ENCODE assay signal across 3 cellular contexts in genomic region chr6:151211075-151211474, GRCh38.
TF ChIP-seq lines count a peak whose summit lies in the region.

No MANE protein-coding gene starts in this region.

TF ChIP-seq in HCT116, 20 proteins besides CTCF, POLR2A, EP300 and RAD21:
- TF ChIP-seq CBX3 (IDR thresholded peaks at IDR 0.05; ENCODE audit: low read depth) (0 out of 2 replicates have a peak, but pooled peaks have one; percentile 20), EGR1 (IDR thresholded peaks at IDR 0.05; ENCODE audit: low read depth) (no peak)

TF ChIP-seq in HEK293, 187 proteins besides CTCF, POLR2A, EP300 and RAD21 (continues in another document):
- TF ChIP-seq ZNF221 (tag by site-specific recombination; IDR thresholded peaks at IDR 0.05; ENCODE audit: borderline replicate concordance): no peak
- no peak for TF ChIP-seq ZNF510 (tag by site-specific recombination; IDR thresholded peaks at IDR 0.05; ENCODE audit: insufficient replicate concordance)
- no peak for TF ChIP-seq SCRT2 (tag by site-specific recombination; IDR thresholded peaks at IDR 0.05)
- TF ChIP-seq ZBTB8A (tag by site-specific recombination; IDR thresholded peaks at IDR 0.05): no peak
- no peak for TF ChIP-seq MEIS1 (CRISPR knock-in tag; IDR thresholded peaks at IDR 0.05; ENCODE audit: borderline replicate concordance)
- no peak for TF ChIP-seq YY1 (tag by site-specific recombination; IDR thresholded peaks at IDR 0.05)
- TF ChIP-seq ZSCAN23 (tag by site-specific recombination; IDR thresholded peaks at IDR 0.05): no peak
- TF ChIP-seq BCL11A (tag by site-specific recombination; IDR thresholded peaks at IDR 0.05; ENCODE audit: low read depth): no peak
- no peak for TF ChIP-seq ZNF146 (tag by site-specific recombination; IDR thresholded peaks at IDR 0.05)
- TF ChIP-seq TRIM28 (IDR thresholded peaks at IDR 0.05; ENCODE audit: borderline replicate concordance, low read length): peak; percentile 65; the same call in 1 of the 2 replicates
- no peak for TF ChIP-seq ZNF324 (tag by site-specific recombination; IDR thresholded peaks at IDR 0.05)
- TF ChIP-seq, protein P1, sequence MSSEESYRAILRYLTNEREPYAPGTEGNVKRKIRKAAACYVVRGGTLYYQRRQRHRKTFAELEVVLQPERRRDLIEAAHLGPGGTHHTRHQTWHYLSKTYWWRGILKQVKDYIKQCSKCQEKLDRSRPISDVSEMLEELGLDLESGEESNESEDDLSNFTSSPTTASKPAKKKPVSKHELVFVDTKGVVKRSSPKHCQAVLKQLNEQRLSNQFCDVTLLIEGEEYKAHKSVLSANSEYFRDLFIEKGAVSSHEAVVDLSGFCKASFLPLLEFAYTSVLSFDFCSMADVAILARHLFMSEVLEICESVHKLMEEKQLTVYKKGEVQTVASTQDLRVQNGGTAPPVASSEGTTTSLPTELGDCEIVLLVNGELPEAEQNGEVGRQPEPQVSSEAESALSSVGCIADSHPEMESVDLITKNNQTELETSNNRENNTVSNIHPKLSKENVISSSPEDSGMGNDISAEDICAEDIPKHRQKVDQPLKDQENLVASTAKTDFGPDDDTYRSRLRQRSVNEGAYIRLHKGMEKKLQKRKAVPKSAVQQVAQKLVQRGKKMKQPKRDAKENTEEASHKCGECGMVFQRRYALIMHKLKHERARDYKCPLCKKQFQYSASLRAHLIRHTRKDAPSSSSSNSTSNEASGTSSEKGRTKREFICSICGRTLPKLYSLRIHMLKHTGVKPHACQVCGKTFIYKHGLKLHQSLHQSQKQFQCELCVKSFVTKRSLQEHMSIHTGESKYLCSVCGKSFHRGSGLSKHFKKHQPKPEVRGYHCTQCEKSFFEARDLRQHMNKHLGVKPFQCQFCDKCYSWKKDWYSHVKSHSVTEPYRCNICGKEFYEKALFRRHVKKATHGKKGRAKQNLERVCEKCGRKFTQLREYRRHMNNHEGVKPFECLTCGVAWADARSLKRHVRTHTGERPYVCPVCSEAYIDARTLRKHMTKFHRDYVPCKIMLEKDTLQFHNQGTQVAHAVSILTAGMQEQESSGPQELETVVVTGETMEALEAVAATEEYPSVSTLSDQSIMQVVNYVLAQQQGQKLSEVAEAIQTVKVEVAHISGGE (tag by site-specific recombination; conservative IDR thresholded peaks at IDR 0.05; ENCODE audit: low read depth): no peak
- TF ChIP-seq, protein P2, sequence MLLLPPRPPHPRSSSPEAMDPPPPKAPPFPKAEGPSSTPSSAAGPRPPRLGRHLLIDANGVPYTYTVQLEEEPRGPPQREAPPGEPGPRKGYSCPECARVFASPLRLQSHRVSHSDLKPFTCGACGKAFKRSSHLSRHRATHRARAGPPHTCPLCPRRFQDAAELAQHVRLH (tag by site-specific recombination; IDR thresholded peaks at IDR 0.05): peak; percentile 82
- TF ChIP-seq ZSCAN4 (tag by site-specific recombination; IDR thresholded peaks at IDR 0.05): no peak
- no peak for TF ChIP-seq REST (tag by site-specific recombination; IDR thresholded peaks at IDR 0.05)
- TF ChIP-seq, protein P3, sequence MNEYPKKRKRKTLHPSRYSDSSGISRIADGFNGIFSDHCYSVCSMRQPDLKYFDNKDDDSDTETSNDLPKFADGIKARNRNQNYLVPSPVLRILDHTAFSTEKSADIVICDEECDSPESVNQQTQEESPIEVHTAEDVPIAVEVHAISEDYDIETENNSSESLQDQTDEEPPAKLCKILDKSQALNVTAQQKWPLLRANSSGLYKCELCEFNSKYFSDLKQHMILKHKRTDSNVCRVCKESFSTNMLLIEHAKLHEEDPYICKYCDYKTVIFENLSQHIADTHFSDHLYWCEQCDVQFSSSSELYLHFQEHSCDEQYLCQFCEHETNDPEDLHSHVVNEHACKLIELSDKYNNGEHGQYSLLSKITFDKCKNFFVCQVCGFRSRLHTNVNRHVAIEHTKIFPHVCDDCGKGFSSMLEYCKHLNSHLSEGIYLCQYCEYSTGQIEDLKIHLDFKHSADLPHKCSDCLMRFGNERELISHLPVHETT (tag by site-specific recombination; IDR thresholded peaks at IDR 0.05): 0 out of 2 replicates have a peak, but pooled peaks have one; percentile 61
- TF ChIP-seq ZBTB20 (tag by site-specific recombination; IDR thresholded peaks at IDR 0.05): no peak
- TF ChIP-seq ZNF311 (tag by site-specific recombination; IDR thresholded peaks at IDR 0.05; ENCODE audit: borderline replicate concordance): no peak
- TF ChIP-seq ZNF140 (tag by site-specific recombination; IDR thresholded peaks at IDR 0.05): no peak
- no peak for TF ChIP-seq ZNF529 (tag by site-specific recombination; IDR thresholded peaks at IDR 0.05; ENCODE audit: insufficient replicate concordance)

TF ChIP-seq in H1, 55 proteins besides CTCF, POLR2A, EP300 and RAD21:
- TF ChIP-seq KDM1A (IDR thresholded peaks at IDR 0.05; ENCODE audit: borderline replicate concordance, low read length): peak; percentile 43; the same call in 1 of the 2 replicates
- no peak for TF ChIP-seq SP1 (IDR thresholded peaks at IDR 0.05; ENCODE audit: low read depth, low read length)
